In the genomic region with DNA sequence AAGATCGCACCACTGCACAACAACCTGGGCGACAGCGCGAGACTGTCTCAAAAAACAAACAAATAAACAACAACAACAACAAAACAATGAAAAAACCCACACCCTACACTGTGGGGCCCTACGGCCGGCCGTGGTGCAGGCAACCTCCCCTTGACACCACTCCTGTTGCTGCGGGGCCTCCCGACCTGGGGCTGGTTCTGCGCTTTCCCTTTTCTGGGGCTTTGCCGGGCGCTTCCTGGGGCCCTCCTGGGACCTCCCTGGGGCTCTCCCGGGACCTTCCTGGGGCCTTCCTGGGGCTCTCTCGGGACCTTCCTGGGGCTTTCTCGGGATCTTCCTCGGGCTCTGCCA, we compare ENCODE assay signal across 8 cellular contexts. TPM values are rescaled to one million over a fixed set of nuclear protein-coding genes. Genes with fewer than 3 reads are reported as not detected.
A peak's percentile ranks its signal among the peaks of the same experiment; 100 is the strongest.
DNase-seq lines count a peak whose midpoint lies in the region; ATAC-seq and TF ChIP-seq lines count a peak whose summit lies in the region.

No MANE protein-coding gene starts in this region.

- TF ChIP-seq CTCF in upper lobe of left lung (IDR thresholded peaks at IDR 0.05) (no peak), coronary artery (IDR thresholded peaks at IDR 0.05) (no peak)

- peak overlapping the region; percentile 33 to 53 for H3K4me3 Mint-ChIP-seq in effector memory CD8-positive, alpha-beta T cell
- no peak overlapping the region for H3K4me3 Mint-ChIP-seq in activated T-helper 1 cell treated with anti-CD3 and anti-CD28 coated beads, Interleukin-12 subunit alpha, Interleukin-12 subunit beta, Interleukin-2, Interleukin-4 antibody, amounts not matched to agents 30 ng/mL and 10 ng/mL and 1 ng/mL, durations not matched to agents 14 hours and 24 hours and 36 hours

- no peak overlapping the region for H3K27ac Mint-ChIP-seq in effector memory CD8-positive, alpha-beta T cell
- no peak overlapping the region for H3K27ac Mint-ChIP-seq in activated T-helper 1 cell treated with anti-CD3 and anti-CD28 coated beads, Interleukin-12 subunit alpha, Interleukin-12 subunit beta, Interleukin-2, Interleukin-4 antibody, amounts not matched to agents 30 ng/mL and 10 ng/mL and 1 ng/mL, durations not matched to agents 14 hours and 24 hours and 36 hours

- no peak overlapping the region for H3K27ac ChIP-seq in upper lobe of left lung
- no peak overlapping the region for H3K27ac ChIP-seq in coronary artery

- peak overlapping the region in 3 of 4 donors; percentile 29 to 49 (median 46) for H3K4me3 ChIP-seq in upper lobe of left lung
- no peak overlapping the region for H3K4me3 ChIP-seq in coronary artery

- peaks cover 0 to 1% (median 0%) of the 10 kb centered on the region in 4 donors for H3K27me3 ChIP-seq in upper lobe of left lung

- no peak for TF ChIP-seq POLR2A in upper lobe of left lung (IDR thresholded peaks at IDR 0.05)

- peak; percentile 28 for DNase-seq in stimulated activated CD4-positive, alpha-beta T cell treated with anti-CD3 and anti-CD28 coated beads, Interleukin-12 subunit alpha, Interleukin-12 subunit beta, amount 100 ng/mL, for 4 hours
- no peak for DNase-seq in stimulated activated CD4-positive, alpha-beta T cell treated with anti-CD3 and anti-CD28 coated beads, Interleukin-4, amount 100 ng/mL, for 24 hours
- no peak for DNase-seq in effector memory CD8-positive, alpha-beta T cell
- DNase-seq in upper lobe of left lung (no peak), coronary artery (ENCODE audit: low spot score) (no peak), cortex of kidney (lab: John Stamatoyannopoulos, UW) (no peak)
- no peak for DNase-seq in activated T-helper 1 cell treated with anti-CD3 and anti-CD28 coated beads, Interleukin-12 subunit alpha, Interleukin-12 subunit beta, Interleukin-2, Interleukin-4 antibody, amounts not matched to agents 30 ng/mL and 10 ng/mL and 1 ng/mL, durations not matched to agents 14 hours and 24 hours and 36 hours (ENCODE audit: low spot score)

- 45 to 46% methylated on average over 14 to 16 of the region's 16 CpGs for WGBS in upper lobe of left lung, 2 donors

- no peak for TF ChIP-seq EP300 in upper lobe of left lung (IDR thresholded peaks at IDR 0.05)

- ATAC-seq in HG03095 (IDR thresholded peaks at IDR 0.05; ENCODE audit: unreplicated experiment) = peak; percentile 32
- no peak for ATAC-seq in effector memory CD8-positive, alpha-beta T cell (replicated peaks)
- no peak for ATAC-seq in upper lobe of left lung (ENCODE audit: low FRiP score in 2 of 2)

- peaks cover 3 to 5% of the 10 kb centered on the region in 2 donors for H3K4me1 Mint-ChIP-seq in effector memory CD8-positive, alpha-beta T cell (ENCODE audit: low read depth in 2 of 2)
- H3K4me1 Mint-ChIP-seq in activated T-helper 1 cell treated with anti-CD3 and anti-CD28 coated beads, Interleukin-12 subunit alpha, Interleukin-12 subunit beta, Interleukin-2, Interleukin-4 antibody, amounts not matched to agents 30 ng/mL and 10 ng/mL and 1 ng/mL, durations not matched to agents 14 hours and 24 hours and 36 hours (ENCODE audit: low read depth) = peaks cover 7% of the 10 kb centered on the region

- H3K36me3 ChIP-seq in upper lobe of left lung = no peaks in the 10 kb centered on the region

- H3K27me3 Mint-ChIP-seq in effector memory CD8-positive, alpha-beta T cell = no peaks in the 10 kb centered on the region
- peaks cover 15% of the 10 kb centered on the region for H3K27me3 Mint-ChIP-seq in activated T-helper 1 cell treated with anti-CD3 and anti-CD28 coated beads, Interleukin-12 subunit alpha, Interleukin-12 subunit beta, Interleukin-2, Interleukin-4 antibody, amounts not matched to agents 30 ng/mL and 10 ng/mL and 1 ng/mL, durations not matched to agents 14 hours and 24 hours and 36 hours (ENCODE audit: insufficient read depth)

- no peaks in the 10 kb centered on the region for H3K9me3 Mint-ChIP-seq in effector memory CD8-positive, alpha-beta T cell
- H3K9me3 Mint-ChIP-seq in activated T-helper 1 cell treated with anti-CD3 and anti-CD28 coated beads, Interleukin-12 subunit alpha, Interleukin-12 subunit beta, Interleukin-2, Interleukin-4 antibody, amounts not matched to agents 30 ng/mL and 10 ng/mL and 1 ng/mL, durations not matched to agents 14 hours and 24 hours and 36 hours = no peaks in the 10 kb centered on the region

- H3K9me3 ChIP-seq in upper lobe of left lung = no peaks in the 10 kb centered on the region

- intact Hi-C loops in activated T-helper 1 cell treated with anti-CD3 and anti-CD28 coated beads, Interleukin-12 subunit alpha, Interleukin-12 subunit beta, Interleukin-2, Interleukin-4 antibody, amounts not matched to agents 30 ng/mL and 10 ng/mL and 1 ng/mL, durations not matched to agents 14 hours and 24 hours and 36 hours (cut with micrococcal nuclease) = loop anchor here (1.0 to 10.0 kb wide), 3 partner anchors 139 to 339 kb away; a partner anchor contains a TSS

- peaks cover 2% of the 10 kb centered on the region for H3K36me3 Mint-ChIP-seq in effector memory CD8-positive, alpha-beta T cell (ENCODE audit: insufficient read depth)
- H3K36me3 Mint-ChIP-seq in activated T-helper 1 cell treated with anti-CD3 and anti-CD28 coated beads, Interleukin-12 subunit alpha, Interleukin-12 subunit beta, Interleukin-2, Interleukin-4 antibody, amounts not matched to agents 30 ng/mL and 10 ng/mL and 1 ng/mL, durations not matched to agents 14 hours and 24 hours and 36 hours (ENCODE audit: low read depth) = no peaks in the 10 kb centered on the region

- H3K4me1 ChIP-seq in upper lobe of left lung = peaks cover 10 to 14% (median 10%) of the 10 kb centered on the region in 4 donors

RNA-seq across cellular contexts. Expression of a gene that starts 46.6 kb away (rescaled TPM):
- total RNA-seq in upper lobe of left lung = 100 to 1,000 TPM in 3 of 6 donors, 10 to 100 TPM in 3; 16.8 to 136 (median 100) TPM
- total RNA-seq in activated T-helper 1 cell treated with anti-CD3 and anti-CD28 coated beads, Interleukin-12 subunit alpha, Interleukin-12 subunit beta, Interleukin-2, Interleukin-4 antibody, amounts not matched to agents 30 ng/mL and 10 ng/mL and 1 ng/mL, durations not matched to agents 14 hours and 24 hours and 36 hours = 87.7 and 89.9 TPM in 2 replicates
